In the genomic region with DNA sequence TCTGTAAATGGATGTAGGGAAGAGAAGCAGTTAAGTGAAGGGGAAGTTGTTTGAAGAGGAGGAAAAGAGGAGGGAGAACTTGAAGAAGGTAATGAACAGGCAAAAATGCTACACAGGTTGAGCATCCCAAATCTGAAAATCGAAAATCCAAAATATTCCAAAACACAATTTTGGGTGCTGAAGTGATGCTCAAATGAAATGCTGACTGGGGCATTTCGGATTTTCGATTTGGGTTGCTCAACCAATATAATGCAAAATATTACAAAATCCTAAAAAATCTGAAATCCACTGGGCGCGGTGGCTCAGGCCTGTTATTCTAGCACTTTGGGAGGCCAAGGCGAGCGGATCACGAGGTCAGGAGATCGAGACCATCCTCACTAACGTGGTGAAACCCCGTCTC, we compare ENCODE assay signal across 24 cellular contexts.
"Had no signal": no experiment of that assay in that cellular context is flagged by ENCODE, and none has a peak within 500 bp of the region (broad histone marks: within the 10 kb centered on the region; RNA-seq: fewer than 3 reads in every experiment).

No MANE protein-coding gene starts in this region.

- H3K9me3 ChIP-seq: esophagus muscularis mucosa, gastroesophageal sphincter, heart right ventricle, left lung, lower lobe of right lung, mucosa of descending colon had no signal

- H3K27ac ChIP-seq: coronary artery, dorsolateral prefrontal cortex, esophagus muscularis mucosa, foreskin keratinocyte, gastroesophageal sphincter, heart right ventricle, left lung, lower lobe of right lung had no signal

- ATAC-seq: foreskin keratinocyte, gastroesophageal sphincter, heart right ventricle, left cardiac atrium, left lung, left ventricle myocardium superior, lower lobe of right lung, mucosa of descending colon had no signal

- H3K27me3 Mint-ChIP-seq: naive B cell had no signal

- H3K27me3 ChIP-seq: dorsolateral prefrontal cortex, esophagus muscularis mucosa, foreskin keratinocyte, gastroesophageal sphincter, heart right ventricle, left lung had no signal

- H3K4me3 Mint-ChIP-seq: mesothelial cell of epicardium, naive B cell had no signal

- H3K9me3 Mint-ChIP-seq: mesothelial cell of epicardium, naive B cell had no signal

- FAIRE-seq: colon, endothelial cell of umbilical vein, frontal cortex, islet of Langerhans, keratinocyte had no signal

- H3K4me1 Mint-ChIP-seq: mesothelial cell of epicardium, naive B cell had no signal

- H3K4me1 ChIP-seq: esophagus muscularis mucosa, gastroesophageal sphincter, left lung, lower lobe of right lung had no signal

- H3K27ac Mint-ChIP-seq: mesothelial cell of epicardium had no signal

- DNase-seq: dermis blood vessel endothelial cell; dorsolateral prefrontal cortex; effector CD4-positive, alpha-beta T cell; effector memory CD4-positive, alpha-beta T cell; foreskin keratinocyte; head of caudate nucleus; heart right ventricle; hippocampal formation; left cardiac atrium; left lung; left ventricle myocardium superior; lower lobe of right lung; mesenchymal stem cell; mucosa of descending colon; naive B cell had no signal

- H3K4me3 ChIP-seq: coronary artery, dorsolateral prefrontal cortex, esophagus muscularis mucosa, gastroesophageal sphincter, heart right ventricle, left lung, lower lobe of right lung, mucosa of descending colon had no signal
